1 cellular context compared by ENCODE assay signal in the genomic region with DNA sequence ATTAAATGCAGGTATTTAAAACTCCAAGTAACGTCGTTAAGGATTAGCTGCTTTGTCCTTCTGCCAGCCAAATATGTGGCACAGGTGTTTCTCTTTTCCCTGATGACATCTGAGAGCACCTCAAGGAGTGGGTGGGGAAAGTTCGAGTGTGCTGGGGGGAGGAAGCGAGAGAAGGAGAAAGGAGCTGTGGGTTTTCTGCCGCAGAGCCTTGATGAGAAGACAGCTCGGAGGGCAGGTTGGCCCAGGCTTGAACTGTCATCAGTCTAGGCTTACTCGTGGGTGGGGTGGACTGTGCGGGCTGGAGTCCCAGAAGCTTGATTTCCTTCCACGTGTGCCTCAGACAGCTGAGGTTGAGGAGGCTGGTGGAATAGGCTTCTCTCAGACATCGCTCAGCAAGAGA.
A peak's percentile ranks its signal among the peaks of the same experiment; 100 is the strongest.
TF ChIP-seq lines count a peak whose summit lies in the region.

No MANE protein-coding gene starts in this region.

TF ChIP-seq in GM12878, 131 proteins besides CTCF, POLR2A, EP300 and RAD21 (continued from another document and continues in another):
- TF ChIP-seq ZBTB40 (IDR thresholded peaks at IDR 0.05; ENCODE audit: borderline replicate concordance) (no peak), SREBF2 (IDR thresholded peaks at IDR 0.05; ENCODE audit: low read length) (no peak), MYB (IDR thresholded peaks at IDR 0.05; ENCODE audit: borderline replicate concordance, low read depth, low read length) (no peak), ZNF622 (IDR thresholded peaks at IDR 0.05) (no peak), SREBF1 (IDR thresholded peaks at IDR 0.05; ENCODE audit: low read length) (no peak), RFX5 (IDR thresholded peaks at IDR 0.05; ENCODE audit: low read depth, low read length) (no peak), USF1 (IDR thresholded peaks at IDR 0.05; ENCODE audit: borderline replicate concordance, extremely low read length, insufficient read depth, low read depth, low read length) (no peak), NR2C2 (IDR thresholded peaks at IDR 0.05; ENCODE audit: borderline replicate concordance, control insufficient read depth, insufficient read length, low read depth) (no peak), RAD51 (IDR thresholded peaks at IDR 0.05) (no peak), SMARCA5 (IDR thresholded peaks at IDR 0.05) (no peak), ATF7 (IDR thresholded peaks at IDR 0.05; ENCODE audit: low read depth) (peak; percentile 85), POLR2AphosphoS2 (IDR thresholded peaks at IDR 0.05; ENCODE audit: low read depth, low read length) (no peak), ATF3 (IDR thresholded peaks at IDR 0.05; ENCODE audit: borderline replicate concordance, extremely low read depth, low read depth, low read length) (no peak), GATAD2B (conservative IDR thresholded peaks at IDR 0.05; ENCODE audit: low read depth) (peak; percentile 47; the same call in 1 of the 2 replicates), SIX5 (IDR thresholded peaks at IDR 0.05; ENCODE audit: low read depth, low read length, severe bottlenecking) (no peak), FOXK2 (IDR thresholded peaks at IDR 0.05) (no peak), PML (IDR thresholded peaks at IDR 0.05; ENCODE audit: low read length) (no peak; the same call in 1 of the 2 replicates), MEF2A (IDR thresholded peaks at IDR 0.05; ENCODE audit: insufficient read depth, low read depth, low read length) (peak; percentile 82), SMC3 (IDR thresholded peaks at IDR 0.05; ENCODE audit: borderline replicate concordance, low read length) (peak; percentile 12; the same call in 1 of the 2 replicates), ESRRA (IDR thresholded peaks at IDR 0.05; ENCODE audit: low read length) (no peak), YBX1 (IDR thresholded peaks at IDR 0.05) (no peak), GABPA (IDR thresholded peaks at IDR 0.05; ENCODE audit: low read depth) (no peak), CHD1 (IDR thresholded peaks at IDR 0.05; ENCODE audit: low read depth, low read length) (no peak), FOXM1 (IDR thresholded peaks at IDR 0.05; ENCODE audit: low read depth, low read length) (peak; percentile 90; the same call in 1 of the 2 replicates), CEBPZ (IDR thresholded peaks at IDR 0.05; ENCODE audit: low read depth, low read length) (no peak), PAX5 (IDR thresholded peaks at IDR 0.05; ENCODE audit: borderline replicate concordance, low read depth, low read length) (peak; percentile 95), PRDM15 (CRISPR knock-in tag; IDR thresholded peaks at IDR 0.05) (no peak), YY1 (IDR thresholded peaks at IDR 0.05; ENCODE audit: low read depth, low read length) (peak; percentile 50; the same call in 1 of the 2 replicates), HDAC2 (IDR thresholded peaks at IDR 0.05) (no peak)
- TF ChIP-seq, protein P1, sequence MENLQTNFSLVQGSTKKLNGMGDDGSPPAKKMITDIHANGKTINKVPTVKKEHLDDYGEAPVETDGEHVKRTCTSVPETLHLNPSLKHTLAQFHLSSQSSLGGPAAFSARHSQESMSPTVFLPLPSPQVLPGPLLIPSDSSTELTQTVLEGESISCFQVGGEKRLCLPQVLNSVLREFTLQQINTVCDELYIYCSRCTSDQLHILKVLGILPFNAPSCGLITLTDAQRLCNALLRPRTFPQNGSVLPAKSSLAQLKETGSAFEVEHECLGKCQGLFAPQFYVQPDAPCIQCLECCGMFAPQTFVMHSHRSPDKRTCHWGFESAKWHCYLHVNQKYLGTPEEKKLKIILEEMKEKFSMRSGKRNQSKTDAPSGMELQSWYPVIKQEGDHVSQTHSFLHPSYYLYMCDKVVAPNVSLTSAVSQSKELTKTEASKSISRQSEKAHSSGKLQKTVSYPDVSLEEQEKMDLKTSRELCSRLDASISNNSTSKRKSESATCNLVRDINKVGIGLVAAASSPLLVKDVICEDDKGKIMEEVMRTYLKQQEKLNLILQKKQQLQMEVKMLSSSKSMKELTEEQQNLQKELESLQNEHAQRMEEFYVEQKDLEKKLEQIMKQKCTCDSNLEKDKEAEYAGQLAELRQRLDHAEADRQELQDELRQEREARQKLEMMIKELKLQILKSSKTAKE (IDR thresholded peaks at IDR 0.05; ENCODE audit: low read depth, poor library complexity, severe bottlenecking) = peak; percentile 95
- TF ChIP-seq, protein P2, sequence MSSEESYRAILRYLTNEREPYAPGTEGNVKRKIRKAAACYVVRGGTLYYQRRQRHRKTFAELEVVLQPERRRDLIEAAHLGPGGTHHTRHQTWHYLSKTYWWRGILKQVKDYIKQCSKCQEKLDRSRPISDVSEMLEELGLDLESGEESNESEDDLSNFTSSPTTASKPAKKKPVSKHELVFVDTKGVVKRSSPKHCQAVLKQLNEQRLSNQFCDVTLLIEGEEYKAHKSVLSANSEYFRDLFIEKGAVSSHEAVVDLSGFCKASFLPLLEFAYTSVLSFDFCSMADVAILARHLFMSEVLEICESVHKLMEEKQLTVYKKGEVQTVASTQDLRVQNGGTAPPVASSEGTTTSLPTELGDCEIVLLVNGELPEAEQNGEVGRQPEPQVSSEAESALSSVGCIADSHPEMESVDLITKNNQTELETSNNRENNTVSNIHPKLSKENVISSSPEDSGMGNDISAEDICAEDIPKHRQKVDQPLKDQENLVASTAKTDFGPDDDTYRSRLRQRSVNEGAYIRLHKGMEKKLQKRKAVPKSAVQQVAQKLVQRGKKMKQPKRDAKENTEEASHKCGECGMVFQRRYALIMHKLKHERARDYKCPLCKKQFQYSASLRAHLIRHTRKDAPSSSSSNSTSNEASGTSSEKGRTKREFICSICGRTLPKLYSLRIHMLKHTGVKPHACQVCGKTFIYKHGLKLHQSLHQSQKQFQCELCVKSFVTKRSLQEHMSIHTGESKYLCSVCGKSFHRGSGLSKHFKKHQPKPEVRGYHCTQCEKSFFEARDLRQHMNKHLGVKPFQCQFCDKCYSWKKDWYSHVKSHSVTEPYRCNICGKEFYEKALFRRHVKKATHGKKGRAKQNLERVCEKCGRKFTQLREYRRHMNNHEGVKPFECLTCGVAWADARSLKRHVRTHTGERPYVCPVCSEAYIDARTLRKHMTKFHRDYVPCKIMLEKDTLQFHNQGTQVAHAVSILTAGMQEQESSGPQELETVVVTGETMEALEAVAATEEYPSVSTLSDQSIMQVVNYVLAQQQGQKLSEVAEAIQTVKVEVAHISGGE (CRISPR knock-in tag; IDR thresholded peaks at IDR 0.05) = no peak
- TF ChIP-seq, protein P3, sequence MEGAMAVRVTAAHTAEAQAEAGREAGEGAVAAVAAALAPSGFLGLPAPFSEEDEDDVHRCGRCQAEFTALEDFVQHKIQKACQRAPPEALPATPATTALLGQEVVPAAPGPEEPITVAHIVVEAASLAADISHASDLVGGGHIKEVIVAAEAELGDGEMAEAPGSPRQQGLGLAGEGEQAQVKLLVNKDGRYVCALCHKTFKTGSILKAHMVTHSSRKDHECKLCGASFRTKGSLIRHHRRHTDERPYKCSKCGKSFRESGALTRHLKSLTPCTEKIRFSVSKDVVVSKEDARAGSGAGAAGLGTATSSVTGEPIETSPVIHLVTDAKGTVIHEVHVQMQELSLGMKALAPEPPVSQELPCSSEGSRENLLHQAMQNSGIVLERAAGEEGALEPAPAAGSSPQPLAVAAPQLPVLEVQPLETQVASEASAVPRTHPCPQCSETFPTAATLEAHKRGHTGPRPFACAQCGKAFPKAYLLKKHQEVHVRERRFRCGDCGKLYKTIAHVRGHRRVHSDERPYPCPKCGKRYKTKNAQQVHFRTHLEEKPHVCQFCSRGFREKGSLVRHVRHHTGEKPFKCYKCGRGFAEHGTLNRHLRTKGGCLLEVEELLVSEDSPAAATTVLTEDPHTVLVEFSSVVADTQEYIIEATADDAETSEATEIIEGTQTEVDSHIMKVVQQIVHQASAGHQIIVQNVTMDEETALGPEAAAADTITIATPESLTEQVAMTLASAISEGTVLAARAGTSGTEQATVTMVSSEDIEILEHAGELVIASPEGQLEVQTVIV (IDR thresholded peaks at IDR 0.05; ENCODE audit: borderline replicate concordance, partially characterized antibody) = no peak
